19 cellular contexts compared by ENCODE assay signal in genomic region chr3:59081071-59081470, GRCh38. TPM values are rescaled to one million over a fixed set of nuclear protein-coding genes. Genes with fewer than 3 reads are reported as not detected.
DNase-seq lines count a peak whose midpoint lies in the region; ATAC-seq, FAIRE-seq and TF ChIP-seq lines count a peak whose summit lies in the region.
"Had no signal": no experiment of that assay in that cellular context is flagged by ENCODE, and none has a peak within 500 bp of the region (broad histone marks: within the 10 kb centered on the region; RNA-seq: fewer than 3 reads in every experiment).

No MANE protein-coding gene starts in this region.

- DNase-seq in RWPE1 (ENCODE audit: low spot score) (peak; percentile 3), bronchial epithelial cell (ENCODE audit: low read depth) (peak; percentile 42), foreskin keratinocyte (peak in 1 of 2 donors; percentile 62)
- DNase-seq in stimulated activated naive CD4-positive, alpha-beta T cell (lab: John Stamatoyannopoulos, UW), result no peak
- DNase-seq: C1 segment of cervical spinal cord; Calu3; CD4-positive, alpha-beta memory T cell; COR-L47; DMS53; DMS79 treated with DMSO at 0.1 percent for 48 hours; GF-D8; GOT3; HFFc6 had no signal

- no peaks in the 10 kb centered on the region for H3K4me1 ChIP-seq in foreskin keratinocyte
- H3K4me1 ChIP-seq: HAP-1 had no signal

- CTCF ChIA-PET in RWPE1 (lab: Yijun Ruan, JAX), result no interaction called here

- POLR2A ChIA-PET in RWPE1 (lab: Yijun Ruan, JAX; ENCODE audit: low non-redundant PET), result no interaction called here

- H3K27ac ChIP-seq in RWPE1 (no peak overlapping the region), foreskin keratinocyte (no peak overlapping the region)

- no peak for FAIRE-seq in bronchial epithelial cell (lab: Jason Lieb, UNC)
- FAIRE-seq: GM12891, GM18507, H54 had no signal

- H3K36me3 ChIP-seq in bronchial epithelial cell (ENCODE audit: control insufficient read depth, insufficient read depth, low read length), result no peaks in the 10 kb centered on the region
- H3K36me3 ChIP-seq: HAP-1 had no signal

- ATAC-seq in foreskin keratinocyte (peak; percentile 67), HG02970 (IDR thresholded peaks at IDR 0.05; ENCODE audit: low FRiP score, unreplicated experiment) (no peak), GM21515 (IDR thresholded peaks at IDR 0.05; ENCODE audit: unreplicated experiment) (no peak)

- TF ChIP-seq CTCF in RWPE1 (conservative IDR thresholded peaks at IDR 0.05; ENCODE audit: low read depth), result no peak
- TF ChIP-seq CTCF in bronchial epithelial cell (IDR thresholded peaks at IDR 0.05; ENCODE audit: insufficient read depth, low read length, severe bottlenecking), result no peak
- no peak for TF ChIP-seq CTCF in foreskin keratinocyte (conservative IDR thresholded peaks at IDR 0.05)

- no peaks in the 10 kb centered on the region for H3K27me3 ChIP-seq in bronchial epithelial cell (ENCODE audit: control insufficient read depth, insufficient read depth, low read length)
- H3K27me3 ChIP-seq in foreskin keratinocyte, result no peaks in the 10 kb centered on the region

- H3K4me3 ChIP-seq in bronchial epithelial cell (ENCODE audit: low read depth, low read length), result no peak overlapping the region
- H3K4me3 ChIP-seq: HAP-1 had no signal

RNA-seq across cellular contexts. Expression of gene CFAP20DC, which starts 31.2 kb away (rescaled TPM):
- 6.7 and 6.8 TPM in 2 replicates for total RNA-seq in bronchial epithelial cell
- 5.6 and 8.5 TPM in 2 replicates for total RNA-seq in foreskin keratinocyte
- 3.2 and 3.3 TPM in 2 replicates for polyA plus RNA-seq in foreskin keratinocyte

Comparison
In these comparisons a context has a peak if more than half of its experiments do, and no peak if none do; other contexts are left out.
1. DNase-seq: peak in RWPE1 (single experiment) and bronchial epithelial cell (single experiment); none in stimulated activated naive CD4-positive, alpha-beta T cell (0 of 6).